ENCODE assay signal across 10 cellular contexts in the genomic region with DNA sequence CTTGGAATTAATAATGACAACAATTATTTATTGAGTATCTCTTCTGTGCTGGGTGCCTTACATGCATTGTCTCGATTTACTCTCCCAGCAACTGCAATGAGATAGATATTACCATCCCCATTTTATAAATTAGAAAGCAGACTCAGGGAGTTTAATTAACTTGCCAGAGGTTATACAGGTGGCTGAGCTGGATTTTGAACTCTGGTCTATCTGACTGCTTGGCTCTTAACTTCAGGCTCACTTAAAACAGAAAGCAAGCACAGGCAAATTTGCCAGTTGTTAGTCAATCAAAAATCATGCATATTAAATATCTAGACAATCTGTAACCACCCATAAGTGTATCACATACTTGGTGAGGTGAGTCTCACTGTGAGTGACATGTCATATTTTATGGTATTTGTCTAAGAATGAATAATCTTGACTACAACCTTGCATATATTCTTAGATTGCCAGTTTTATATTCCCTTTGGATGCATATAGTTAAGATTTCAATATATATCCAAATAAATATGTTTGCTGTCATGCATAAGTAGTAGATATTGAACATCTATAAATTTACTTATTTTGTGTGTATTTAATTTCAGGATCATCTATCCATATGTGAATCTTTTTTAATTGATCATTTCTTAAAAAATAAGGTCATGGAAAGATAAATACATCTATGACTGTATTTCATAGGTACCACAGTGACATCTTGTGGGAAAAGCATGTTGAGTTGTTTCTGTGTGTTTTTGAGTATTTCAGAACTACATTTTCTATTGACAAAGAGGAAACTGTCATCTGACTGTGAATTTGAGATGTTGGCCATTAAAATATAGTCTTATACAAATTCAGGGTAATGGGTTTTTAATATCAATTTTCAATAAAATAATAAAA.
A peak's percentile ranks its signal among the peaks of the same experiment; 100 is the strongest.
DNase-seq lines count a peak whose midpoint lies in the region; ATAC-seq and TF ChIP-seq lines count a peak whose summit lies in the region.
"Had no signal": no experiment of that assay in that cellular context is flagged by ENCODE, and none has a peak within 500 bp of the region (broad histone marks: within the 10 kb centered on the region; RNA-seq: fewer than 3 reads in every experiment).

No MANE protein-coding gene starts in this region.

- H3K36me3 Mint-ChIP-seq in activated T-cell treated with anti-CD3 and anti-CD28 coated beads, Interleukin-2, amount 50 U/mL, for 4 hours (ENCODE audit: insufficient read depth) = no peaks in the 10 kb centered on the region

- H3K4me3 ChIP-seq in brain microvascular endothelial cell (ENCODE audit: low read depth, low read length) = no peak overlapping the region
- H3K4me3 ChIP-seq in tibial artery = no peak overlapping the region
- H3K4me3 ChIP-seq in ovary = no peak overlapping the region

- H3K36me3 ChIP-seq in brain microvascular endothelial cell (replicated peaks) = no peaks in the 10 kb centered on the region
- H3K36me3 ChIP-seq in tibial artery = no peaks in the 10 kb centered on the region
- H3K36me3 ChIP-seq in ovary = no peaks in the 10 kb centered on the region

- DNase-seq in DMS53 treated with DMSO at 0.1 percent for 48 hours (lab: John Stamatoyannopoulos, UW; ENCODE audit: unreplicated experiment) (peak; percentile 64), NCI-H1417 treated with DMSO at 0.1 percent for 48 hours (lab: John Stamatoyannopoulos, UW) (peak; percentile 61), brain microvascular endothelial cell (no peak), lung microvascular endothelial cell (ENCODE audit: low read depth in 2 of 2) (peak; percentile 54 to 63), tibial artery (no peak), ovary (no peak)
- DNase-seq in stimulated activated CD4-positive, alpha-beta T cell treated with anti-CD3 and anti-CD28 coated beads, Interleukin-1b, Interleukin-23, amount 100 ng/mL, for 48 hours = no peak
- DNase-seq in activated T-cell treated with anti-CD3 and anti-CD28 coated beads, Interleukin-2, amount 50 U/mL, for 4 hours = no peak
- DNase-seq: activated effector memory CD4-positive, alpha-beta T cell treated with anti-CD3 and anti-CD28 coated beads, Interleukin-2, amount 50 U/mL, for 16 hours had no signal

- H3K27ac ChIP-seq in brain microvascular endothelial cell (no peak overlapping the region), tibial artery (no peak overlapping the region), ovary (no peak overlapping the region)
- H3K27ac ChIP-seq: KMS-11 had no signal

- H3K4me3 Mint-ChIP-seq in activated T-cell treated with anti-CD3 and anti-CD28 coated beads, Interleukin-2, amount 50 U/mL, for 4 hours = no peak overlapping the region

- no peaks in the 10 kb centered on the region for H3K9me3 ChIP-seq in tibial artery
- no peaks in the 10 kb centered on the region for H3K9me3 ChIP-seq in ovary

- H3K4me1 Mint-ChIP-seq in activated T-cell treated with anti-CD3 and anti-CD28 coated beads, Interleukin-2, amount 50 U/mL, for 4 hours (ENCODE audit: low read depth) = no peaks in the 10 kb centered on the region

- H3K4me1 ChIP-seq in tibial artery (no peaks in the 10 kb centered on the region), ovary (ENCODE audit: insufficient read depth) (no peaks in the 10 kb centered on the region)

- TF ChIP-seq POLR2A in ovary (IDR thresholded peaks at IDR 0.05) = no peak

- TF ChIP-seq EP300 in ovary (IDR thresholded peaks at IDR 0.05) = no peak

- intact Hi-C loops in tibial artery (cut with DNase I; ENCODE audit: low total_unique reads) = loop anchor here (2.0 to 5.0 kb wide), 2 partner anchors 282 to 358 kb away; no protein-coding TSS in a partner anchor
- intact Hi-C loops in ovary (cut with DNase I) = loop anchor here in 3 of 4 donors (10.0 kb wide), 2 partner anchors 280 to 360 kb away; no protein-coding TSS in a partner anchor

- no peaks in the 10 kb centered on the region for H3K27me3 Mint-ChIP-seq in activated T-cell treated with anti-CD3 and anti-CD28 coated beads, Interleukin-2, amount 50 U/mL, for 4 hours (ENCODE audit: low read depth)

- no peak for ATAC-seq in activated T-cell treated with anti-CD3 and anti-CD28 coated beads, Interleukin-2, amount 50 U/mL, for 4 hours

- H3K27me3 ChIP-seq in brain microvascular endothelial cell (replicated peaks) = no peaks in the 10 kb centered on the region
- no peaks in the 10 kb centered on the region for H3K27me3 ChIP-seq in tibial artery
- H3K27me3 ChIP-seq in ovary = no peaks in the 10 kb centered on the region

- WGBS in ovary, 3 donors = 72 to 88% (median 83%) methylated on average over 1 of the region's 1 CpG

- no peaks in the 10 kb centered on the region for H3K9me3 Mint-ChIP-seq in activated T-cell treated with anti-CD3 and anti-CD28 coated beads, Interleukin-2, amount 50 U/mL, for 4 hours

- TF ChIP-seq CTCF in brain microvascular endothelial cell (IDR thresholded peaks at IDR 0.05; ENCODE audit: low read depth, low read length, missing control alignments) = peak; percentile 16
- peak in 1 of 2 experiments; percentile 16 for TF ChIP-seq CTCF in tibial artery (IDR thresholded peaks at IDR 0.05)
- no peak for TF ChIP-seq CTCF in ovary (IDR thresholded peaks at IDR 0.05)

- in situ Hi-C loops in brain microvascular endothelial cell (cut with HindIII; ENCODE audit: low pct_ligation_motif_present, low sequenced_read_pairs) = loop anchor here (25.0 kb wide), 1 partner anchor 362 kb away; no protein-coding TSS in a partner anchor

Comparison
In these comparisons a context has a peak if more than half of its experiments do, and no peak if none do; other contexts are left out.
1. DNase-seq: peak in DMS53 treated with DMSO at 0.1 percent for 48 hours (single experiment), NCI-H1417 treated with DMSO at 0.1 percent for 48 hours (single experiment) and lung microvascular endothelial cell (2 of 2); none in brain microvascular endothelial cell (single experiment), stimulated activated CD4-positive, alpha-beta T cell treated with anti-CD3 and anti-CD28 coated beads, Interleukin-1b, Interleukin-23, amount 100 ng/mL, for 48 hours (single experiment), tibial artery (0 of 2), activated T-cell treated with anti-CD3 and anti-CD28 coated beads, Interleukin-2, amount 50 U/mL, for 4 hours (single experiment) and ovary (0 of 5).